In the genomic region with DNA sequence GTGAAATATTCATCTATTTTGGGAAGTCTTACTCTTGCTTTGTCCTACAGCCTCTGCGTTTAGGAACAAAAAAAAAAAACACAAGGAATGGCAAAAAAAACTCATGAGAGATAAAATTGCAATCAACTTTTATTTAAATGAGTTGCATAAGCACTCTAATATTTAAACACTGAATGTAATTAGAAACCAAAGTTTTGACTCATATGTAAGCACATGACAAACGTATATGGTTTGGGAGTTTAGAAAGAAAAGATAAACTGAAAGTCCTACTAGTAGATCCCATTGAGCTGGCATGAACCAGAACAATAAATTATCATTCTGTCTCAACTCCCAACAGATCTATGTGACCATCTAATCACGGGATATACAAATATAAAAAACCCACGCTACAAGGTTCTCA, we compare ENCODE assay signal across 21 cellular contexts. TPM values are rescaled to one million over a fixed set of nuclear protein-coding genes. Genes with fewer than 3 reads are reported as not detected.
DNase-seq lines count a peak whose midpoint lies in the region; ATAC-seq, FAIRE-seq and TF ChIP-seq lines count a peak whose summit lies in the region.
"Had no signal": no experiment of that assay in that cellular context is flagged by ENCODE, and none has a peak within 500 bp of the region (broad histone marks: within the 10 kb centered on the region; RNA-seq: fewer than 3 reads in every experiment).

No MANE protein-coding gene starts in this region.

- TF ChIP-seq CTCF in GM23338 (conservative IDR thresholded peaks at IDR 0.05; ENCODE audit: low read depth in 2 of 2) = no peak
- TF ChIP-seq CTCF in IMR-90 (conservative IDR thresholded peaks at IDR 0.05; ENCODE audit: low read depth, low read length) = no peak
- no peak for TF ChIP-seq CTCF in bronchial epithelial cell (IDR thresholded peaks at IDR 0.05; ENCODE audit: insufficient read depth, low read length, severe bottlenecking)
- no peak for TF ChIP-seq CTCF in fibroblast of villous mesenchyme (IDR thresholded peaks at IDR 0.05; ENCODE audit: insufficient read depth, low read depth, low read length)

- H3K56ac ChIP-seq in IMR-90 (ENCODE audit: extremely low read depth, insufficient read depth, low read length) = no peak overlapping the region

- intact Hi-C loops in IMR-90 (cut with micrococcal nuclease) = no loop called here
- intact Hi-C loops in cardiac septum (cut with DNase I) = no loop called here

- no peak overlapping the region for H3K23ac ChIP-seq in IMR-90 (ENCODE audit: low read depth, low read length)

- no peak overlapping the region for H2BK120ac ChIP-seq in IMR-90 (ENCODE audit: low read depth, low read length)

- H3K36me3 ChIP-seq in GM23338 (ENCODE audit: insufficient read depth) (peaks cover 5% of the 10 kb centered on the region; the same call in 1 of the 2 replicates), IMR-90 (ENCODE audit: control insufficient read depth, insufficient read depth, low read length) (peaks cover 11% of the 10 kb centered on the region), bronchial epithelial cell (ENCODE audit: control insufficient read depth, insufficient read depth, low read length) (peaks cover 3% of the 10 kb centered on the region)

- TF ChIP-seq RAD21 in IMR-90 (IDR thresholded peaks at IDR 0.05; ENCODE audit: low read length) = no peak

- H2AFZ ChIP-seq in GM23338 (no peak overlapping the region), IMR-90 (replicated peaks; ENCODE audit: low read length, poor library complexity) (no peak overlapping the region)

- no peak overlapping the region for H2AK9ac ChIP-seq in IMR-90 (replicated peaks; ENCODE audit: low read depth, low read length, poor library complexity)

- H4K91ac ChIP-seq in IMR-90 (ENCODE audit: insufficient read depth, low read depth, low read length) = no peak overlapping the region

- FAIRE-seq in bronchial epithelial cell (lab: Jason Lieb, UNC) = no peak
- no peak for FAIRE-seq in HTR-8/SVneo (lab: Jason Lieb, UNC)
- FAIRE-seq: A204.1, GM12892 had no signal

- H2BK5ac ChIP-seq in IMR-90 (ENCODE audit: low read depth, low read length, poor library complexity, severe bottlenecking) = peak overlapping the region; percentile 44

- H3K9me3 ChIP-seq in IMR-90 (ENCODE audit: control insufficient read depth, insufficient read depth, low read length) = no peaks in the 10 kb centered on the region

- no peak overlapping the region for H3K4me3 ChIP-seq in GM23338
- no peak overlapping the region for H3K4me3 ChIP-seq in IMR-90 (ENCODE audit: insufficient read depth, low read depth, low read length)
- H3K4me3 ChIP-seq in bronchial epithelial cell (ENCODE audit: low read depth, low read length) = no peak overlapping the region
- no peak overlapping the region for H3K4me3 ChIP-seq in fibroblast of villous mesenchyme (ENCODE audit: low read depth, low read length)

- peak overlapping the region; percentile 64; the same call in 1 of the 2 replicates for H3K18ac ChIP-seq in IMR-90 (ENCODE audit: low read depth, low read length)

- no peaks in the 10 kb centered on the region for H3K27me3 Mint-ChIP-seq in GM23338 (ENCODE audit: insufficient read depth, low read depth, poor library complexity)

- ATAC-seq in GM23338 = no peak
- peak; percentile 79 for ATAC-seq in IMR-90 (ENCODE audit: low read depth)
- ATAC-seq in HG03460 (IDR thresholded peaks at IDR 0.05; ENCODE audit: unreplicated experiment) = no peak
- ATAC-seq: Panc1 had no signal

- peaks cover 10% of the 10 kb centered on the region for H3K4me1 Mint-ChIP-seq in GM23338

- no peaks in the 10 kb centered on the region for H3K9me3 Mint-ChIP-seq in GM23338
- H3K9me3 Mint-ChIP-seq: CD8-positive, alpha-beta memory T cell had no signal

- DNase-seq in GM23338 (ENCODE audit: low spot score) (no peak), IMR-90 (peak; percentile 71), bronchial epithelial cell (ENCODE audit: low read depth) (peak; percentile 35), fibroblast of villous mesenchyme (ENCODE audit: low read depth) (peak; percentile 55), cardiac septum (ENCODE audit: low spot score) (no peak), HTR-8/SVneo (ENCODE audit: insufficient read length, low spot score) (no peak)
- no peak for DNase-seq in activated naive CD4-positive, alpha-beta T cell treated with Interleukin-2 at 50 U/mL for 16 hours
- DNase-seq: Calu3; CD8-positive, alpha-beta memory T cell; DMS153; NCI-H1105 treated with DMSO at 0.1 percent for 48 hours; NCI-H2029 treated with DMSO at 0.1 percent for 48 hours; NCI-H226; NCI-H510A treated with DMSO at 0.1 percent for 48 hours; NCI-H748 treated with DMSO at 0.1 percent for 48 hours; NK-92 treated with Interleukin-12 subunit alpha and Interleukin-12 subunit beta, amount 100 ng/mL, for 24 hours had no signal

- H3K9ac ChIP-seq in IMR-90 (ENCODE audit: low read depth, low read length) = no peak overlapping the region

- in situ Hi-C loops in IMR-90 (cut with MboI; ENCODE audit: low sequenced_read_pairs) = no loop called here

- CTCF ChIA-PET in IMR-90 (lab: Yijun Ruan, JAX) = interaction anchor here (0.6 to 1.2 kb wide), 2 partner anchors 14 to 600 kb away, joined by 4 to 5 read pairs; no protein-coding TSS in a partner anchor

- H3K9me2 ChIP-seq in GM23338 (ENCODE audit: insufficient read depth) = no peaks in the 10 kb centered on the region

- H3K14ac ChIP-seq in IMR-90 (replicated peaks; ENCODE audit: low read depth, low read length) = no peak overlapping the region

- peak overlapping the region; percentile 70; the same call in 1 of the 2 replicates for H3K27ac Mint-ChIP-seq in GM23338

- H3K9me1 ChIP-seq in IMR-90 (ENCODE audit: insufficient read depth, low read length) = no peaks in the 10 kb centered on the region

- peaks cover 15% of the 10 kb centered on the region for H3K4me1 ChIP-seq in GM23338 (ENCODE audit: insufficient read depth)
- H3K4me1 ChIP-seq in IMR-90 (ENCODE audit: control insufficient read depth, insufficient read depth, low read length) = peaks cover 11% of the 10 kb centered on the region

- H3K79me1 ChIP-seq in IMR-90 (ENCODE audit: low read depth in 1 of 2, low read length in 2 of 2) = peaks cover 23 to 34% of the 10 kb centered on the region in 2 experiments

- H2AK5ac ChIP-seq in IMR-90 (ENCODE audit: low read depth, low read length) = no peak overlapping the region

- H3K4me2 ChIP-seq in GM23338 (no peak overlapping the region), IMR-90 (ENCODE audit: low read depth, low read length) (peak overlapping the region; percentile 87)

- no peak overlapping the region for H3K4ac ChIP-seq in IMR-90 (ENCODE audit: low read depth, low read length)

- H3K27ac ChIP-seq in GM23338 (ENCODE audit: low read depth) (0 out of 2 replicates have a peak overlapping the region, but pooled peaks have one; percentile 23), IMR-90 (ENCODE audit: insufficient read depth, low read length) (peak overlapping the region; percentile 52; the same call in 1 of the 2 replicates)
- H3K27ac ChIP-seq: C4-2B had no signal

- no peaks in the 10 kb centered on the region for H3F3A ChIP-seq in GM23338 (replicated peaks; ENCODE audit: low read depth)

- H2BK20ac ChIP-seq in IMR-90 (ENCODE audit: low read depth, low read length) = no peak overlapping the region

- no peaks in the 10 kb centered on the region for H4K20me1 ChIP-seq in GM23338 (replicated peaks; ENCODE audit: insufficient read depth)
- H4K20me1 ChIP-seq in IMR-90 (ENCODE audit: insufficient read depth, low read length) = peaks cover 6% of the 10 kb centered on the region

- peaks cover 32% of the 10 kb centered on the region for H3K79me2 ChIP-seq in GM23338 (replicated peaks; ENCODE audit: insufficient read depth)

- no peak for TF ChIP-seq POLR2A in IMR-90 (IDR thresholded peaks at IDR 0.05; ENCODE audit: low read depth, low read length)

- no peak overlapping the region for H4K8ac ChIP-seq in IMR-90 (ENCODE audit: low read depth in 2 of 2, low read length in 2 of 2)

- H4K5ac ChIP-seq in IMR-90 (ENCODE audit: low read depth, low read length) = peak overlapping the region; percentile 58; the same call in 1 of the 2 replicates

- BruUV-seq in IMR-90 (replicated peaks; lab: Mats Ljungman, UMichigan) = no TSS peak

- dilution Hi-C loops in IMR-90 (cut with HindIII; ENCODE audit: low sequenced_read_pairs, unreplicated experiment) = no loop called here

- no CpG with 5 or more reads among the region's 4 CpGs for WGBS in IMR-90 (ENCODE audit: extremely low coverage in 2 of 2, insufficient read length in 1 of 2), 2 experiments

- H3K36me3 Mint-ChIP-seq in GM23338 (ENCODE audit: low read depth) = peaks cover 22% of the 10 kb centered on the region

- H3K4me3 Mint-ChIP-seq in GM23338 = no peak overlapping the region
- H3K4me3 Mint-ChIP-seq: CD8-positive, alpha-beta memory T cell had no signal

- H2BK15ac ChIP-seq in IMR-90 (ENCODE audit: low read depth, low read length) = no peak overlapping the region

- no peaks in the 10 kb centered on the region for H3K27me3 ChIP-seq in GM23338 (ENCODE audit: insufficient read depth)
- no peaks in the 10 kb centered on the region for H3K27me3 ChIP-seq in IMR-90 (ENCODE audit: control insufficient read depth, insufficient read depth, low read length)
- H3K27me3 ChIP-seq in bronchial epithelial cell (ENCODE audit: control insufficient read depth, insufficient read depth, low read length) = no peaks in the 10 kb centered on the region

- POLR2A ChIA-PET in IMR-90 (lab: Charles Lee; ENCODE audit: unreplicated experiment) = no interaction called here

TF ChIP-seq in IMR-90, 13 proteins besides CTCF, POLR2A, EP300 and RAD21 (continues in another document):
- TF ChIP-seq CEBPB (IDR thresholded peaks at IDR 0.05; ENCODE audit: low read depth, low read length) (peak; percentile 55), FOS (IDR thresholded peaks at IDR 0.05; ENCODE audit: low read depth, low read length) (0 out of 2 replicates have a peak, but pooled peaks have one; percentile 6), CHD1 (IDR thresholded peaks at IDR 0.05; ENCODE audit: low read depth, low read length) (no peak)
- TF ChIP-seq, protein P1, sequence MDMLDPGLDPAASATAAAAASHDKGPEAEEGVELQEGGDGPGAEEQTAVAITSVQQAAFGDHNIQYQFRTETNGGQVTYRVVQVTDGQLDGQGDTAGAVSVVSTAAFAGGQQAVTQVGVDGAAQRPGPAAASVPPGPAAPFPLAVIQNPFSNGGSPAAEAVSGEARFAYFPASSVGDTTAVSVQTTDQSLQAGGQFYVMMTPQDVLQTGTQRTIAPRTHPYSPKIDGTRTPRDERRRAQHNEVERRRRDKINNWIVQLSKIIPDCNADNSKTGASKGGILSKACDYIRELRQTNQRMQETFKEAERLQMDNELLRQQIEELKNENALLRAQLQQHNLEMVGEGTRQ (IDR thresholded peaks at IDR 0.05; ENCODE audit: low read depth, low read length) = no peak

RNA-seq across cellular contexts. Expression of a gene that starts 44.8 kb away (rescaled TPM):
- total RNA-seq in GM23338 (2014; rRNA removed; shearing (Covaris generic)) = 39.1 and 46.7 TPM in 2 replicates
- polyA plus RNA-seq in GM23338 (2016; fragmentation: Nextera tagmentation; extraction: Ambion mirVana) (30.2 and 32.9 TPM in 2 replicates), IMR-90 (2012; rRNA removed) (12.3 and 13.4 TPM in 2 replicates)
- total RNA-seq in IMR-90 (2012; rRNA removed) (25.8 and 30.1 TPM in 2 replicates), bronchial epithelial cell (38.2 and 44.8 TPM in 2 replicates), fibroblast of villous mesenchyme (40.6 and 44.0 TPM in 2 replicates), cardiac septum (34.1 TPM)
- 2.2 and 2.5 TPM in 2 replicates for polyA plus RNA-seq in IMR-90 (2012; cell fraction: cytosol; rRNA removed)
- polyA plus RNA-seq in IMR-90 (2012; cell fraction: nucleus; rRNA removed; ENCODE audit: low replicate concordance) = 10.8 and 81.4 TPM in 2 replicates

Comparison
In these comparisons a context has a peak if more than half of its experiments do, and no peak if none do; other contexts are left out.
1. DNase-seq: peak in IMR-90 (single experiment), bronchial epithelial cell (single experiment) and fibroblast of villous mesenchyme (single experiment); none in GM23338 (single experiment), cardiac septum (single experiment), activated naive CD4-positive, alpha-beta T cell treated with Interleukin-2 at 50 U/mL for 16 hours (single experiment) and HTR-8/SVneo (single experiment).